Comparison of ENCODE assay signal across 1 cellular context in genomic region chr1:23481026-23481597, GRCh38.
TF ChIP-seq lines count a peak whose summit lies in the region.

No MANE protein-coding gene starts in this region.

TF ChIP-seq in K562, 482 proteins besides CTCF, POLR2A, EP300 and RAD21 (continued from another document and continues in another):
- TF ChIP-seq CREB3 (tag; conservative IDR thresholded peaks at IDR 0.05; ENCODE audit: low read depth) (peak; percentile 93), FUS (optimal IDR thresholded peaks at IDR 0.05; ENCODE audit: low read depth, low read length) (no peak), MCM2 (IDR thresholded peaks at IDR 0.05; ENCODE audit: low read depth) (no peak), NRF1 (conservative IDR thresholded peaks at IDR 0.05 in 1 of 2, IDR thresholded peaks at IDR 0.05 in 1 of 2) (no peak), TEAD2 (tag; IDR thresholded peaks at IDR 0.05) (peak; percentile 72), SRSF3 (IDR thresholded peaks at IDR 0.05; ENCODE audit: insufficient read depth, low read length) (no peak), DACH1 (IDR thresholded peaks at IDR 0.05; ENCODE audit: partially characterized antibody) (no peak), ETV1 (tag; conservative IDR thresholded peaks at IDR 0.05; ENCODE audit: low read depth) (no peak), CREB1 (IDR thresholded peaks at IDR 0.05) (no peak), CREB1 (CRISPR knock-in tag; IDR thresholded peaks at IDR 0.05) (no peak), ZBTB26 (CRISPR knock-in tag; IDR thresholded peaks at IDR 0.05) (no peak), CBX3 (IDR thresholded peaks at IDR 0.05; ENCODE audit: borderline replicate concordance in 1 of 2, low read length in 2 of 2) (no peak), ATF1 (CRISPR knock-in tag; IDR thresholded peaks at IDR 0.05) (no peak), ATF1 (tag; IDR thresholded peaks at IDR 0.05) (no peak), FOSL1 (tag; conservative IDR thresholded peaks at IDR 0.05) (no peak), MECOM (CRISPR knock-in tag; IDR thresholded peaks at IDR 0.05) (peak; percentile 92), POU5F1 (IDR thresholded peaks at IDR 0.05; ENCODE audit: borderline replicate concordance, low read depth, low read length, partially characterized antibody) (no peak), CBX8 (IDR thresholded peaks at IDR 0.05; ENCODE audit: borderline replicate concordance, extremely low read depth, low read depth, low read length, poor library complexity, severe bottlenecking) (no peak), MTF1 (CRISPR knock-in tag; IDR thresholded peaks at IDR 0.05; ENCODE audit: borderline replicate concordance) (no peak), HSF4 (CRISPR knock-in tag; IDR thresholded peaks at IDR 0.05; ENCODE audit: borderline replicate concordance) (peak; percentile 74; the same call in 1 of the 2 replicates), E2F1 (CRISPR knock-in tag; IDR thresholded peaks at IDR 0.05) (no peak), GTF2E2 (tag; IDR thresholded peaks at IDR 0.05) (no peak), PTBP1 (IDR thresholded peaks at IDR 0.05; ENCODE audit: low read depth, low read length) (no peak), SMAD4 (CRISPR knock-in tag; conservative IDR thresholded peaks at IDR 0.05) (peak; percentile 95), CCNT2 (IDR thresholded peaks at IDR 0.05; ENCODE audit: borderline replicate concordance, extremely low read depth, insufficient read length, low read depth, low read length) (no peak), ESRRA (IDR thresholded peaks at IDR 0.05; ENCODE audit: borderline replicate concordance, low read depth) (no peak), MXI1 (IDR thresholded peaks at IDR 0.05; ENCODE audit: low read depth, low read length) (no peak), ZBTB11 (CRISPR knock-in tag; IDR thresholded peaks at IDR 0.05) (no peak), STAT6 (CRISPR knock-in tag; IDR thresholded peaks at IDR 0.05) (no peak), HDAC6 (IDR thresholded peaks at IDR 0.05; ENCODE audit: low read depth, low read length) (no peak), ZNF778 (CRISPR knock-in tag; IDR thresholded peaks at IDR 0.05) (no peak), PHTF2 (CRISPR knock-in tag; IDR thresholded peaks at IDR 0.05) (0 out of 2 replicates have a peak, but pooled peaks have one; percentile 61), ZFX (CRISPR knock-in tag; IDR thresholded peaks at IDR 0.05) (no peak), SOX6 (IDR thresholded peaks at IDR 0.05) (no peak), NFE2 (IDR thresholded peaks at IDR 0.05; ENCODE audit: low read depth) (no peak), ZNF740 (CRISPR knock-in tag; IDR thresholded peaks at IDR 0.05) (no peak), ZNF740 (tag; IDR thresholded peaks at IDR 0.05) (peak in 1 of 2 experiments; percentile 86; a peak in 2 of 4 replicates), MAFG (tag; conservative IDR thresholded peaks at IDR 0.05) (no peak), HEY1 (CRISPR knock-in tag; IDR thresholded peaks at IDR 0.05; ENCODE audit: borderline replicate concordance) (no peak), ZNF212 (CRISPR knock-in tag; IDR thresholded peaks at IDR 0.05) (no peak), KLF10 (CRISPR knock-in tag; IDR thresholded peaks at IDR 0.05) (no peak)
- TF ChIP-seq, protein P1, sequence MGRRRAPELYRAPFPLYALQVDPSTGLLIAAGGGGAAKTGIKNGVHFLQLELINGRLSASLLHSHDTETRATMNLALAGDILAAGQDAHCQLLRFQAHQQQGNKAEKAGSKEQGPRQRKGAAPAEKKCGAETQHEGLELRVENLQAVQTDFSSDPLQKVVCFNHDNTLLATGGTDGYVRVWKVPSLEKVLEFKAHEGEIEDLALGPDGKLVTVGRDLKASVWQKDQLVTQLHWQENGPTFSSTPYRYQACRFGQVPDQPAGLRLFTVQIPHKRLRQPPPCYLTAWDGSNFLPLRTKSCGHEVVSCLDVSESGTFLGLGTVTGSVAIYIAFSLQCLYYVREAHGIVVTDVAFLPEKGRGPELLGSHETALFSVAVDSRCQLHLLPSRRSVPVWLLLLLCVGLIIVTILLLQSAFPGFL (CRISPR knock-in tag; IDR thresholded peaks at IDR 0.05): no peak
- TF ChIP-seq, protein P2, sequence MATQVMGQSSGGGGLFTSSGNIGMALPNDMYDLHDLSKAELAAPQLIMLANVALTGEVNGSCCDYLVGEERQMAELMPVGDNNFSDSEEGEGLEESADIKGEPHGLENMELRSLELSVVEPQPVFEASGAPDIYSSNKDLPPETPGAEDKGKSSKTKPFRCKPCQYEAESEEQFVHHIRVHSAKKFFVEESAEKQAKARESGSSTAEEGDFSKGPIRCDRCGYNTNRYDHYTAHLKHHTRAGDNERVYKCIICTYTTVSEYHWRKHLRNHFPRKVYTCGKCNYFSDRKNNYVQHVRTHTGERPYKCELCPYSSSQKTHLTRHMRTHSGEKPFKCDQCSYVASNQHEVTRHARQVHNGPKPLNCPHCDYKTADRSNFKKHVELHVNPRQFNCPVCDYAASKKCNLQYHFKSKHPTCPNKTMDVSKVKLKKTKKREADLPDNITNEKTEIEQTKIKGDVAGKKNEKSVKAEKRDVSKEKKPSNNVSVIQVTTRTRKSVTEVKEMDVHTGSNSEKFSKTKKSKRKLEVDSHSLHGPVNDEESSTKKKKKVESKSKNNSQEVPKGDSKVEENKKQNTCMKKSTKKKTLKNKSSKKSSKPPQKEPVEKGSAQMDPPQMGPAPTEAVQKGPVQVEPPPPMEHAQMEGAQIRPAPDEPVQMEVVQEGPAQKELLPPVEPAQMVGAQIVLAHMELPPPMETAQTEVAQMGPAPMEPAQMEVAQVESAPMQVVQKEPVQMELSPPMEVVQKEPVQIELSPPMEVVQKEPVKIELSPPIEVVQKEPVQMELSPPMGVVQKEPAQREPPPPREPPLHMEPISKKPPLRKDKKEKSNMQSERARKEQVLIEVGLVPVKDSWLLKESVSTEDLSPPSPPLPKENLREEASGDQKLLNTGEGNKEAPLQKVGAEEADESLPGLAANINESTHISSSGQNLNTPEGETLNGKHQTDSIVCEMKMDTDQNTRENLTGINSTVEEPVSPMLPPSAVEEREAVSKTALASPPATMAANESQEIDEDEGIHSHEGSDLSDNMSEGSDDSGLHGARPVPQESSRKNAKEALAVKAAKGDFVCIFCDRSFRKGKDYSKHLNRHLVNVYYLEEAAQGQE (CRISPR knock-in tag; IDR thresholded peaks at IDR 0.05; ENCODE audit: low read depth): no peak
- TF ChIP-seq, protein P3, sequence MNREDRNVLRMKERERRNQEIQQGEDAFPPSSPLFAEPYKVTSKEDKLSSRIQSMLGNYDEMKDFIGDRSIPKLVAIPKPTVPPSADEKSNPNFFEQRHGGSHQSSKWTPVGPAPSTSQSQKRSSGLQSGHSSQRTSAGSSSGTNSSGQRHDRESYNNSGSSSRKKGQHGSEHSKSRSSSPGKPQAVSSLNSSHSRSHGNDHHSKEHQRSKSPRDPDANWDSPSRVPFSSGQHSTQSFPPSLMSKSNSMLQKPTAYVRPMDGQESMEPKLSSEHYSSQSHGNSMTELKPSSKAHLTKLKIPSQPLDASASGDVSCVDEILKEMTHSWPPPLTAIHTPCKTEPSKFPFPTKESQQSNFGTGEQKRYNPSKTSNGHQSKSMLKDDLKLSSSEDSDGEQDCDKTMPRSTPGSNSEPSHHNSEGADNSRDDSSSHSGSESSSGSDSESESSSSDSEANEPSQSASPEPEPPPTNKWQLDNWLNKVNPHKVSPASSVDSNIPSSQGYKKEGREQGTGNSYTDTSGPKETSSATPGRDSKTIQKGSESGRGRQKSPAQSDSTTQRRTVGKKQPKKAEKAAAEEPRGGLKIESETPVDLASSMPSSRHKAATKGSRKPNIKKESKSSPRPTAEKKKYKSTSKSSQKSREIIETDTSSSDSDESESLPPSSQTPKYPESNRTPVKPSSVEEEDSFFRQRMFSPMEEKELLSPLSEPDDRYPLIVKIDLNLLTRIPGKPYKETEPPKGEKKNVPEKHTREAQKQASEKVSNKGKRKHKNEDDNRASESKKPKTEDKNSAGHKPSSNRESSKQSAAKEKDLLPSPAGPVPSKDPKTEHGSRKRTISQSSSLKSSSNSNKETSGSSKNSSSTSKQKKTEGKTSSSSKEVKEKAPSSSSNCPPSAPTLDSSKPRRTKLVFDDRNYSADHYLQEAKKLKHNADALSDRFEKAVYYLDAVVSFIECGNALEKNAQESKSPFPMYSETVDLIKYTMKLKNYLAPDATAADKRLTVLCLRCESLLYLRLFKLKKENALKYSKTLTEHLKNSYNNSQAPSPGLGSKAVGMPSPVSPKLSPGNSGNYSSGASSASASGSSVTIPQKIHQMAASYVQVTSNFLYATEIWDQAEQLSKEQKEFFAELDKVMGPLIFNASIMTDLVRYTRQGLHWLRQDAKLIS (CRISPR knock-in tag; IDR thresholded peaks at IDR 0.05): no peak
- TF ChIP-seq, protein P4, sequence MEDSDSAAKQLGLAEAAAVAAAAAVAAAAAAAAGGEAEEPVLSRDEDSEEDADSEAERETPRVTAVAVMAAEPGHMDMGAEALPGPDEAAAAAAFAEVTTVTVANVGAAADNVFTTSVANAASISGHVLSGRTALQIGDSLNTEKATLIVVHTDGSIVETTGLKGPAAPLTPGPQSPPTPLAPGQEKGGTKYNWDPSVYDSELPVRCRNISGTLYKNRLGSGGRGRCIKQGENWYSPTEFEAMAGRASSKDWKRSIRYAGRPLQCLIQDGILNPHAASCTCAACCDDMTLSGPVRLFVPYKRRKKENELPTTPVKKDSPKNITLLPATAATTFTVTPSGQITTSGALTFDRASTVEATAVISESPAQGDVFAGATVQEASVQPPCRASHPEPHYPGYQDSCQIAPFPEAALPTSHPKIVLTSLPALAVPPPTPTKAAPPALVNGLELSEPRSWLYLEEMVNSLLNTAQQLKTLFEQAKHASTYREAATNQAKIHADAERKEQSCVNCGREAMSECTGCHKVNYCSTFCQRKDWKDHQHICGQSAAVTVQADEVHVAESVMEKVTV (CRISPR knock-in tag; IDR thresholded peaks at IDR 0.05): no peak
